In the genomic region with DNA sequence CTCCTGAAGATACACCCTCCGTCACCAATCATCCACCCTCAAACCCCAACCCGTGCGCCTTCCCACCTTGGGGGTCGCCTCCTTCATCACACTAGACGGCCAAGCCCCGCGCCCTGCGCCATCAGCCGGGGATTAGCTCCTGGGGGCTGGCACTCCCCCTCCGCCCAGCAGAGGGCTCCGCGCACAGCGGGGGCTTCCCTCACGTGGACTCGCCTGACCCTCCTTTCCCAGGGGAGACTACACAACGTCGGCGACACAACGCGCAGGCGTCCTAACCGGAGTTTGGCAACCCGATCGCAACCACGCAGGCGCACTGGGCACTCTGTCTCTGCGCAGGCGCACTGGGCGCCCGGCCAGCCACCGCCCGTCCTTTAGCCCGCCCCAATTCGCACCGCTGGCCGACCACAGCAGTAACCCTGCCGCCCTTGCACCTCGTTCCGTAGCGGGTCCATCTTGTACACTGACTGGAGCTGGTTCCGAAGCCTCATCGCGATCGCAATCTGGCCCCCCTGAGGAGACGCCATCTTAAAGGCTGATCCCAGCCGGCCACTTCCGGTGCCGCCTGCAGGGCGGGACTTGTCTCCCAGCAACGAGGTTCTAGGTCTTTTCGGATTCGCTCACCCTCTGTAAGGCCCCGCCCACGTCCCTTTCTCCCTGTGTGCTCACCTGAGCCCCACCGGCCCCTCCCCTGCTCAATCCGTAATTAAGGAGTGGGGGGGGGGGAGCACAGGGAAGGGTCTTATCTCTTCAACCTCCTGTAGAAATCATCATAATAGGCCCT, we compare ENCODE assay signal across 8 cellular contexts. TPM values are rescaled to one million over a fixed set of nuclear protein-coding genes. Genes with fewer than 3 reads are reported as not detected.
DNase-seq lines count a peak whose midpoint lies in the region; ATAC-seq and TF ChIP-seq lines count a peak whose summit lies in the region.

A gene (minus strand): TSS at position 551 of the 781 bp plus-strand sequence. CDS start 27 bp downstream, at position 524.

- peaks cover 33% of the 10 kb centered on the region for H3K36me3 Mint-ChIP-seq in activated B cell treated with CpG ODN at 0.5 μM for 24 hours (ENCODE audit: low read depth)

- CTCF ChIA-PET in activated B cell treated with CpG ODN at 0.5 μM for 24 hours (lab: Charles Lee): interaction anchor here (0.9 to 3.2 kb wide), 9 partner anchors 9 to 81 kb away, joined by 3 to 30 read pairs (median 5); a partner anchor contains a TSS

- H3K27me3 Mint-ChIP-seq in activated B cell treated with CpG ODN at 0.5 μM for 24 hours: peaks cover 24% of the 10 kb centered on the region

- peak within 1 kb of the TSS; percentile 100 for H3K27ac ChIP-seq in caudate nucleus (ENCODE audit: low read depth, low read length)

- TF ChIP-seq CTCF in AG09319 (IDR thresholded peaks at IDR 0.05; ENCODE audit: low read depth, low read length) (peak; percentile 44), activated B cell treated with CpG ODN at 0.5 μM for 24 hours (IDR thresholded peaks at IDR 0.05) (no peak)

- POLR2A ChIA-PET in activated B cell treated with CpG ODN at 0.5 μM for 24 hours (lab: Charles Lee): interaction anchor here (0.6 to 5.6 kb wide), 16 partner anchors 9 to 1185 kb away, joined by 3 to 63 read pairs (median 7); a partner anchor contains a TSS

- peak; percentile 83 for TF ChIP-seq POLR2A in GM18951 (IDR thresholded peaks at IDR 0.05; ENCODE audit: extremely low read depth, insufficient read depth, insufficient read length)

- no peaks in the 10 kb centered on the region for H3K9me3 Mint-ChIP-seq in activated B cell treated with CpG ODN at 0.5 μM for 24 hours

- peaks cover 52% of the 10 kb centered on the region for H3K4me1 Mint-ChIP-seq in activated B cell treated with CpG ODN at 0.5 μM for 24 hours

- H3K27ac Mint-ChIP-seq in activated B cell treated with CpG ODN at 0.5 μM for 24 hours: peak within 1 kb of the TSS; percentile 100

- in situ Hi-C loops in GM18951 (cut with MboI; ENCODE audit: low sequenced_read_pairs, unreplicated experiment): no loop called here

- H3K4me3 Mint-ChIP-seq in activated B cell treated with CpG ODN at 0.5 μM for 24 hours: peak within 1 kb of the TSS; percentile 96

- peak; percentile 75 for ATAC-seq in HG03196 (IDR thresholded peaks at IDR 0.05; ENCODE audit: unreplicated experiment)
- peak; percentile 85 for ATAC-seq in activated B cell treated with CpG ODN at 0.5 μM for 24 hours (ENCODE audit: low read depth)

- intact Hi-C loops in activated B cell treated with CpG ODN at 0.5 μM for 24 hours (cut with micrococcal nuclease): loop anchor here (1.0 to 10.0 kb wide), 10 partner anchors 9 to 327 kb away; a partner anchor contains a TSS

- DNase-seq in AG09319 (ENCODE audit: extremely low read depth, low read depth) (peak; percentile 97), NCI-H345 (lab: John Stamatoyannopoulos, UW) (peak; percentile 99), activated B cell treated with CpG ODN at 0.5 μM for 24 hours (peak; percentile 99), caudate nucleus (lab: John Stamatoyannopoulos, UW) (peak; percentile 61 to 99 (median 95)), inferior parietal cortex (ENCODE audit: extremely low spot score) (peak; percentile 98)
- peak; percentile 96 to 99 for DNase-seq in stimulated activated CD4-positive, alpha-beta T cell treated with anti-CD3 and anti-CD28 coated beads, Interleukin-12 subunit alpha, Interleukin-12 subunit beta, amount 100 ng/mL, for 24 hours (ENCODE audit: low read depth in 2 of 2)

RNA-seq across cellular contexts. Expression of the gene that starts here (rescaled TPM):
- 29.3 and 34.7 TPM in 2 replicates for total RNA-seq in activated B cell treated with CpG ODN at 0.5 μM for 24 hours

Comparison
In these comparisons a context has a peak if more than half of its experiments do, and no peak if none do; other contexts are left out.
1. Peak in every context shown above with its lines: DNase-seq, ATAC-seq and H3K27ac ChIP-seq.